Comparison of ENCODE assay signal across 29 cellular contexts in the genomic region with DNA sequence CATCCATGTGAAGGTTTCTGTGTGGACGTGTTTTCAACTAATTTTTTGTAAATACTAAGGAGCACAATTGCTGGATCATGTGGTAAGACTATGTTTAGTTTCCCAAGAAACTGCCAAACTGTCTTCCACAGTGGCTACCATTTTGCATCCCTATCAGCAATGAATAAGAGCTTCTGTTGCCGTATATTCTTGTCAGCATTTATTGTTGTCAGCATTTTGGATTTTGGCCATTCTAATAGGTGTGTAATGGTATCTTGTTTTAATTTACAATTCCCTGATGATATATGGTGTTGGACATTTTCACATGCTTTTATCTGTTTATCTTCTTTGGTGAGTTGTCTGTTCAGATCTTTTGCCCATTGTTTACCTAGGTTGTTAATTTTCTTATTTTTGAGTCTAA.
"Had no signal": no experiment of that assay in that cellular context is flagged by ENCODE, and none has a peak within 500 bp of the region (broad histone marks: within the 10 kb centered on the region; RNA-seq: fewer than 3 reads in every experiment).

No MANE protein-coding gene starts in this region.

- DNase-seq: stimulated activated CD4-positive, alpha-beta T cell treated with anti-CD3 and anti-CD28 coated beads, Interleukin-2, amount 100 ng/mL, for 48 hours; stimulated activated CD4-positive, alpha-beta T cell treated with anti-CD3 and anti-CD28 coated beads, Interleukin-4, amount 100 ng/mL, for 1 hour; stimulated activated CD4-positive, alpha-beta T cell treated with anti-CD3 and anti-CD28 coated beads, Interleukin-4, amount 100 ng/mL, for 24 hours; stimulated activated CD4-positive, alpha-beta T cell treated with anti-CD3 and anti-CD28 coated beads, Interleukin-4, amount 100 ng/mL, for 4 hours; stimulated activated CD8-positive, alpha-beta memory T cell treated with anti-CD3 and anti-CD28 coated beads, Interleukin-4, amount 100 ng/mL, for 48 hours; stimulated activated naive B cell treated with anti-CD40 and anti-IgM and Interleukin-4, amounts not matched to agents 10 μg/mL and 1 μg/mL and 100 μg/mL, for 72 hours; stimulated activated naive CD4-positive, alpha-beta T cell; stimulated activated naive CD4-positive, alpha-beta T cell treated with Interleukin-2 at 50 U/mL for 16 hours; stimulated activated naive CD8-positive, alpha-beta T cell treated with anti-CD3 and anti-CD28 coated beads, Interleukin-15, amount 100 ng/mL, for 72 hours; stimulated activated naive CD8-positive, alpha-beta T cell treated with anti-CD3 and anti-CD28 coated beads, Interleukin-15, Interleukin-2, amounts not matched to agents 100 U/mL and 50 U/mL, for 24 hours; stomach; substantia nigra; testis; thyroid gland; tibial artery; transverse colon; trophoblast cell; upper lobe of left lung; upper lobe of right lung; uterus had no signal

- H3K36me3 ChIP-seq: thoracic aorta, thyroid gland, uterus had no signal

- H3K4me3 ChIP-seq: stomach, suprapubic skin, testis, thoracic aorta, thyroid gland, tibial artery, tibial nerve, transverse colon, upper lobe of left lung, upper lobe of right lung, uterus, vagina had no signal

- FAIRE-seq: urothelium cell line had no signal

- ATAC-seq: stimulated activated effector memory CD8-positive, alpha-beta T cell treated with anti-CD3 and anti-CD28 coated beads, Interleukin-12 subunit alpha, Interleukin-12 subunit beta, amount 100 ng/mL, for 72 hours; stimulated activated memory B cell treated with anti-CD40 and anti-IgM and Interleukin-4, amounts not matched to agents 10 μg/mL and 1 μg/mL and 100 μg/mL, for 72 hours; stimulated activated naive B cell treated with anti-CD40 and anti-IgM and Interleukin-4, amounts not matched to agents 10 μg/mL and 1 μg/mL and 100 μg/mL, for 72 hours; stimulated activated naive CD8-positive, alpha-beta T cell treated with anti-CD3 and anti-CD28 coated beads, Interleukin-15, amount 100 ng/mL, for 72 hours; stimulated activated naive CD8-positive, alpha-beta T cell treated with anti-CD3 and anti-CD28 coated beads, Interleukin-15, Interleukin-2, amounts not matched to agents 100 U/mL and 50 U/mL, for 24 hours; upper lobe of right lung had no signal

- H3K27me3 ChIP-seq: stomach, suprapubic skin, testis, thyroid gland, tibial artery, tibial nerve, transverse colon, upper lobe of left lung, upper lobe of right lung, uterus, vagina had no signal

- H3K27ac Mint-ChIP-seq: stimulated activated effector memory CD8-positive, alpha-beta T cell treated with anti-CD3 and anti-CD28 coated beads, Interleukin-12 subunit alpha, Interleukin-12 subunit beta, amount 100 ng/mL, for 72 hours; stimulated activated memory B cell treated with anti-CD40 and anti-IgM and Interleukin-4, amounts not matched to agents 10 μg/mL and 1 μg/mL and 100 μg/mL, for 72 hours; stimulated activated naive B cell treated with anti-CD40 and anti-IgM and Interleukin-4, amounts not matched to agents 10 μg/mL and 1 μg/mL and 100 μg/mL, for 72 hours; stimulated activated naive CD8-positive, alpha-beta T cell treated with anti-CD3 and anti-CD28 coated beads, Interleukin-15, Interleukin-2, amounts not matched to agents 100 ng/mL and 50 ng/mL, for 24 hours; type B pancreatic cell had no signal

- H3K4me1 Mint-ChIP-seq: stimulated activated effector memory CD8-positive, alpha-beta T cell treated with anti-CD3 and anti-CD28 coated beads, Interleukin-12 subunit alpha, Interleukin-12 subunit beta, amount 100 ng/mL, for 72 hours; stimulated activated memory B cell treated with anti-CD40 and anti-IgM and Interleukin-4, amounts not matched to agents 10 μg/mL and 1 μg/mL and 100 μg/mL, for 72 hours; stimulated activated naive B cell treated with anti-CD40 and anti-IgM and Interleukin-4, amounts not matched to agents 10 μg/mL and 1 μg/mL and 100 μg/mL, for 72 hours; stimulated activated naive CD8-positive, alpha-beta T cell treated with anti-CD3 and anti-CD28 coated beads, Interleukin-15, amount 100 ng/mL, for 72 hours had no signal

- H3K9me3 ChIP-seq: stomach, suprapubic skin, testis, thoracic aorta, thyroid gland, tibial artery, tibial nerve, transverse colon, upper lobe of left lung, upper lobe of right lung, uterus, vagina had no signal

- H3K27ac ChIP-seq: stomach, suprapubic skin, testis, thoracic aorta, thyroid gland, tibial artery, tibial nerve, transverse colon, upper lobe of left lung, upper lobe of right lung, uterus, vagina had no signal

- H3K9me3 Mint-ChIP-seq: stimulated activated effector memory CD8-positive, alpha-beta T cell treated with anti-CD3 and anti-CD28 coated beads, Interleukin-12 subunit alpha, Interleukin-12 subunit beta, amount 100 ng/mL, for 72 hours had no signal

- H3K27me3 Mint-ChIP-seq: stimulated activated memory B cell treated with anti-CD40 and anti-IgM and Interleukin-4, amounts not matched to agents 10 μg/mL and 1 μg/mL and 100 μg/mL, for 72 hours; stimulated activated naive B cell treated with anti-CD40 and anti-IgM and Interleukin-4, amounts not matched to agents 10 μg/mL and 1 μg/mL and 100 μg/mL, for 72 hours; stimulated activated naive CD8-positive, alpha-beta T cell treated with anti-CD3 and anti-CD28 coated beads, Interleukin-15, amount 100 ng/mL, for 72 hours; stimulated activated naive CD8-positive, alpha-beta T cell treated with anti-CD3 and anti-CD28 coated beads, Interleukin-15, Interleukin-2, amounts not matched to agents 100 ng/mL and 50 ng/mL, for 24 hours; type B pancreatic cell had no signal

- H3K4me1 ChIP-seq: suprapubic skin, testis, thyroid gland, tibial artery, tibial nerve, transverse colon, upper lobe of left lung, upper lobe of right lung, uterus, vagina had no signal

- H3K36me3 Mint-ChIP-seq: stimulated activated effector memory CD8-positive, alpha-beta T cell treated with anti-CD3 and anti-CD28 coated beads, Interleukin-12 subunit alpha, Interleukin-12 subunit beta, amount 100 ng/mL, for 72 hours had no signal

- H3K4me3 Mint-ChIP-seq: stimulated activated effector memory CD8-positive, alpha-beta T cell treated with anti-CD3 and anti-CD28 coated beads, Interleukin-12 subunit alpha, Interleukin-12 subunit beta, amount 100 ng/mL, for 72 hours; stimulated activated memory B cell treated with anti-CD40 and anti-IgM and Interleukin-4, amounts not matched to agents 10 μg/mL and 1 μg/mL and 100 μg/mL, for 72 hours; stimulated activated naive B cell treated with anti-CD40 and anti-IgM and Interleukin-4, amounts not matched to agents 10 μg/mL and 1 μg/mL and 100 μg/mL, for 72 hours; stimulated activated naive CD8-positive, alpha-beta T cell treated with anti-CD3 and anti-CD28 coated beads, Interleukin-15, amount 100 ng/mL, for 72 hours; stimulated activated naive CD8-positive, alpha-beta T cell treated with anti-CD3 and anti-CD28 coated beads, Interleukin-15, Interleukin-2, amounts not matched to agents 100 ng/mL and 50 ng/mL, for 24 hours; type B pancreatic cell had no signal
